ENCODE assay signal across 18 cellular contexts in genomic region chr16:50724237-50724747, GRCh38. TPM values are rescaled to one million over a fixed set of nuclear protein-coding genes. Genes with fewer than 3 reads are reported as not detected.
DNase-seq lines count a peak whose midpoint lies in the region; ATAC-seq and TF ChIP-seq lines count a peak whose summit lies in the region.
"Had no signal": no experiment of that assay in that cellular context is flagged by ENCODE, and none has a peak within 500 bp of the region (broad histone marks: within the 10 kb centered on the region; RNA-seq: fewer than 3 reads in every experiment).

No MANE protein-coding gene starts in this region.

- H3K27ac ChIP-seq in HEK293 (ENCODE audit: extremely low read depth, low read depth, low read length) = no peak overlapping the region
- H3K27ac ChIP-seq in naive thymus-derived CD4-positive, alpha-beta T cell (ENCODE audit: low read depth, low read length) = no peak overlapping the region
- H3K27ac ChIP-seq: gastroesophageal sphincter, thyroid gland had no signal

- DNase-seq in activated CD4-positive, alpha-beta T cell treated with anti-CD3 and anti-CD28 coated beads for 36 hours = no peak
- DNase-seq in activated CD4-positive, alpha-beta T cell treated with anti-CD3 and anti-CD28 coated beads, Interleukin-2, amount 50 U/mL, for 1 hour = no peak
- DNase-seq in activated naive CD8-positive, alpha-beta T cell treated with anti-CD3 and anti-CD28 coated beads, Interleukin-2, amount 50 U/mL, for 24 hours = no peak
- peak in 1 of 9 donors; percentile 12 for DNase-seq in naive thymus-derived CD4-positive, alpha-beta T cell
- no peak for DNase-seq in GDM1 (lab: John Stamatoyannopoulos, UW)
- DNase-seq in iPS-NIHi11 (ENCODE audit: low spot score) = no peak
- DNase-seq: activated CD4-positive, alpha-beta T cell treated with anti-CD3 and anti-CD28 coated beads for 48 hours; NCI-H187; NCI-H446 treated with DMSO at 0.1 percent for 48 hours; nucleus accumbens; retina; thyroid gland had no signal

- peaks cover 13% of the 10 kb centered on the region for H3K9me3 Mint-ChIP-seq in activated CD4-positive, alpha-beta T cell treated with anti-CD3 and anti-CD28 coated beads for 36 hours (ENCODE audit: low read depth)
- H3K9me3 Mint-ChIP-seq in activated naive CD8-positive, alpha-beta T cell treated with anti-CD3 and anti-CD28 coated beads, Interleukin-2, amount 50 U/mL, for 24 hours = peaks cover 6% of the 10 kb centered on the region
- H3K9me3 Mint-ChIP-seq in naive thymus-derived CD4-positive, alpha-beta T cell = peaks cover 5 to 21% (median 9%) of the 10 kb centered on the region in 11 donors
- H3K9me3 Mint-ChIP-seq: activated naive CD4-positive, alpha-beta T cell treated with anti-CD3 and anti-CD28 coated beads, Interleukin-2, amount 50 U/mL, for 24 hours had no signal

- no peaks in the 10 kb centered on the region for H3K27me3 ChIP-seq in naive thymus-derived CD4-positive, alpha-beta T cell (ENCODE audit: control insufficient read depth in 2 of 2, insufficient read depth in 2 of 2, low read length in 2 of 2)
- H3K27me3 ChIP-seq: gastroesophageal sphincter, thyroid gland had no signal

- H3K4me1 ChIP-seq in HEK293 (ENCODE audit: control insufficient read depth, insufficient read depth, low read length) = no peaks in the 10 kb centered on the region
- peaks cover 16 to 22% of the 10 kb centered on the region in 2 donors for H3K4me1 ChIP-seq in naive thymus-derived CD4-positive, alpha-beta T cell (ENCODE audit: control insufficient read depth in 2 of 2, insufficient read depth in 2 of 2, low read length in 2 of 2)
- H3K4me1 ChIP-seq: gastroesophageal sphincter, thyroid gland had no signal

- peaks cover 27% of the 10 kb centered on the region for H3K36me3 Mint-ChIP-seq in activated CD4-positive, alpha-beta T cell treated with anti-CD3 and anti-CD28 coated beads for 36 hours (ENCODE audit: low read depth)
- H3K36me3 Mint-ChIP-seq in activated naive CD8-positive, alpha-beta T cell treated with anti-CD3 and anti-CD28 coated beads, Interleukin-2, amount 50 U/mL, for 24 hours (ENCODE audit: low read depth) = peaks cover 15% of the 10 kb centered on the region
- peaks cover 4 to 64% (median 10%) of the 10 kb centered on the region in 5 donors for H3K36me3 Mint-ChIP-seq in naive thymus-derived CD4-positive, alpha-beta T cell
- H3K36me3 Mint-ChIP-seq: brain had no signal

- intact Hi-C loops in activated CD4-positive, alpha-beta T cell treated with anti-CD3 and anti-CD28 coated beads for 36 hours (cut with DNase I, micrococcal nuclease) = no loop called here
- intact Hi-C loops in naive thymus-derived CD4-positive, alpha-beta T cell (cut with micrococcal nuclease) = no loop called here

- no peaks in the 10 kb centered on the region for H3K27me3 Mint-ChIP-seq in activated CD4-positive, alpha-beta T cell treated with anti-CD3 and anti-CD28 coated beads for 36 hours
- no peaks in the 10 kb centered on the region for H3K27me3 Mint-ChIP-seq in activated naive CD8-positive, alpha-beta T cell treated with anti-CD3 and anti-CD28 coated beads, Interleukin-2, amount 50 U/mL, for 24 hours
- H3K27me3 Mint-ChIP-seq in naive thymus-derived CD4-positive, alpha-beta T cell = no peaks in the 10 kb centered on the region
- H3K27me3 Mint-ChIP-seq: activated naive CD4-positive, alpha-beta T cell treated with anti-CD3 and anti-CD28 coated beads, Interleukin-2, amount 50 U/mL, for 24 hours; CD4-positive, CD25-positive, alpha-beta regulatory T cell had no signal

- no peak overlapping the region for H3K4me3 Mint-ChIP-seq in activated CD4-positive, alpha-beta T cell treated with anti-CD3 and anti-CD28 coated beads for 36 hours
- H3K4me3 Mint-ChIP-seq in activated naive CD8-positive, alpha-beta T cell treated with anti-CD3 and anti-CD28 coated beads, Interleukin-2, amount 50 U/mL, for 24 hours = no peak overlapping the region
- H3K4me3 Mint-ChIP-seq in naive thymus-derived CD4-positive, alpha-beta T cell = no peak overlapping the region
- H3K4me3 Mint-ChIP-seq: activated naive CD4-positive, alpha-beta T cell treated with anti-CD3 and anti-CD28 coated beads, Interleukin-2, amount 50 U/mL, for 24 hours; brain; CD4-positive, CD25-positive, alpha-beta regulatory T cell had no signal

- peak; percentile 67 for ATAC-seq in activated CD4-positive, alpha-beta T cell treated with anti-CD3 and anti-CD28 coated beads for 36 hours
- peak; percentile 39 for ATAC-seq in activated naive CD8-positive, alpha-beta T cell treated with anti-CD3 and anti-CD28 coated beads, Interleukin-2, amount 50 U/mL, for 24 hours
- peak; percentile 60 for ATAC-seq in naive thymus-derived CD4-positive, alpha-beta T cell
- ATAC-seq in GM19023 (IDR thresholded peaks at IDR 0.05; ENCODE audit: unreplicated experiment) = no peak
- ATAC-seq: gastroesophageal sphincter had no signal

- POLR2A ChIA-PET in activated CD4-positive, alpha-beta T cell treated with anti-CD3 and anti-CD28 coated beads for 36 hours (lab: Charles Lee) = no interaction called here
- POLR2A ChIA-PET in HEK293 (lab: Yijun Ruan, JAX) = no interaction called here
- POLR2A ChIA-PET in naive thymus-derived CD4-positive, alpha-beta T cell (lab: Charles Lee) = interaction anchor here (1.3 to 1.6 kb wide), 2 partner anchors 11 to 43 kb away, joined by 3 read pairs; partner anchors contain the start of gene SNX20

- no peaks in the 10 kb centered on the region for H3K36me3 ChIP-seq in HEK293 (ENCODE audit: control insufficient read depth in 2 of 2, insufficient read depth in 1 of 2, low read length in 2 of 2)
- no peaks in the 10 kb centered on the region for H3K36me3 ChIP-seq in naive thymus-derived CD4-positive, alpha-beta T cell (ENCODE audit: control insufficient read depth in 2 of 3, insufficient read depth in 3 of 3, low read length in 3 of 3)
- H3K36me3 ChIP-seq: thyroid gland had no signal

- H3K4me3 ChIP-seq in HEK293 (ENCODE audit: low read depth, low read length) = no peak overlapping the region
- no peak overlapping the region for H3K4me3 ChIP-seq in naive thymus-derived CD4-positive, alpha-beta T cell (ENCODE audit: low read length)
- H3K4me3 ChIP-seq: gastroesophageal sphincter, thyroid gland had no signal

- H3K9me3 ChIP-seq in HEK293 (ENCODE audit: control insufficient read depth, insufficient read depth, low read depth, low read length) = no peaks in the 10 kb centered on the region
- peaks cover 0 to 16% (median 0%) of the 10 kb centered on the region in 3 experiments for H3K9me3 ChIP-seq in naive thymus-derived CD4-positive, alpha-beta T cell (ENCODE audit: control insufficient read depth in 2 of 3, low read length in 3 of 3)
- H3K9me3 ChIP-seq: gastroesophageal sphincter, thyroid gland had no signal

- no peak for TF ChIP-seq CTCF in HEK293 (tag by site-specific recombination; IDR thresholded peaks at IDR 0.05)

- peak overlapping the region; percentile 37 for H3K27ac Mint-ChIP-seq in activated CD4-positive, alpha-beta T cell treated with anti-CD3 and anti-CD28 coated beads for 36 hours
- H3K27ac Mint-ChIP-seq in activated naive CD8-positive, alpha-beta T cell treated with anti-CD3 and anti-CD28 coated beads, Interleukin-2, amount 50 U/mL, for 24 hours = no peak overlapping the region
- H3K27ac Mint-ChIP-seq in naive thymus-derived CD4-positive, alpha-beta T cell = peak overlapping the region in 5 of 9 donors; percentile 15 to 48 (median 46)
- H3K27ac Mint-ChIP-seq: activated naive CD4-positive, alpha-beta T cell treated with anti-CD3 and anti-CD28 coated beads, Interleukin-2, amount 50 U/mL, for 24 hours; brain had no signal

- H3K4me1 Mint-ChIP-seq in activated CD4-positive, alpha-beta T cell treated with anti-CD3 and anti-CD28 coated beads for 36 hours = peaks cover 26% of the 10 kb centered on the region
- H3K4me1 Mint-ChIP-seq in activated naive CD8-positive, alpha-beta T cell treated with anti-CD3 and anti-CD28 coated beads, Interleukin-2, amount 50 U/mL, for 24 hours = peaks cover 29% of the 10 kb centered on the region
- peaks cover 17 to 39% (median 25%) of the 10 kb centered on the region in 7 donors for H3K4me1 Mint-ChIP-seq in naive thymus-derived CD4-positive, alpha-beta T cell
- H3K4me1 Mint-ChIP-seq: brain had no signal

- CTCF ChIA-PET in activated CD4-positive, alpha-beta T cell treated with anti-CD3 and anti-CD28 coated beads for 36 hours (lab: Charles Lee) = interaction anchor here (0.7 to 1.2 kb wide), 5 partner anchors 8 to 82 kb away, joined by 3 to 4 read pairs (median 3); no protein-coding TSS in a partner anchor
- CTCF ChIA-PET in HEK293 (lab: Yijun Ruan, JAX) = interaction anchor here (0.8 to 1.9 kb wide), 2 partner anchors 59 to 81 kb away, joined by 3 to 5 read pairs; no protein-coding TSS in a partner anchor
- CTCF ChIA-PET in naive thymus-derived CD4-positive, alpha-beta T cell (lab: Charles Lee) = interaction anchor here (0.8 to 2.2 kb wide), 2 partner anchors 17 to 43 kb away, joined by 3 to 4 read pairs; partner anchors contain the start of genes CYLD and SNX20

TF ChIP-seq in HEK293, 187 proteins besides CTCF, POLR2A, EP300 and RAD21:
- peak; percentile 97 for TF ChIP-seq ZNF549 (tag by site-specific recombination; IDR thresholded peaks at IDR 0.05)
- no peak for TF ChIP-seq ZNF404 (tag by site-specific recombination; IDR thresholded peaks at IDR 0.05)
- no peak for TF ChIP-seq SP7 (tag by site-specific recombination; IDR thresholded peaks at IDR 0.05)

RNA-seq across cellular contexts. Expression of gene CYLD, which starts 17.6 kb away (rescaled TPM):
- total RNA-seq in activated CD4-positive, alpha-beta T cell treated with anti-CD3 and anti-CD28 coated beads for 36 hours = 10 to 100 TPM; 72.4 to 92.8 TPM
- total RNA-seq in naive thymus-derived CD4-positive, alpha-beta T cell = 100 to 1,000 TPM; 259 to 393 (median 336) TPM
- 100 to 1,000 TPM; 170 to 224 TPM for polyA plus RNA-seq in naive thymus-derived CD4-positive, alpha-beta T cell

RNA-seq across cellular contexts. Expression of gene NOD2, which starts 30.9 kb away (rescaled TPM):
- total RNA-seq in activated CD4-positive, alpha-beta T cell treated with anti-CD3 and anti-CD28 coated beads for 36 hours = 1 to 10 TPM; 6.6 to 9.3 TPM
- 10 to 100 TPM in 2 of 5 experiments, 1 to 10 TPM in 1, under 1 TPM in 2; 0.49 to 40.5 (median 4.8) TPM for total RNA-seq in naive thymus-derived CD4-positive, alpha-beta T cell
- under 1 TPM; 0.06 TPM for polyA plus RNA-seq in naive thymus-derived CD4-positive, alpha-beta T cell

RNA-seq across cellular contexts. Expression of gene SNX20, which starts 43.2 kb away (rescaled TPM):
- 10 to 100 TPM; 43.3 to 48.9 TPM for total RNA-seq in activated CD4-positive, alpha-beta T cell treated with anti-CD3 and anti-CD28 coated beads for 36 hours
- total RNA-seq in naive thymus-derived CD4-positive, alpha-beta T cell = 10 to 100 TPM; 32.4 to 94.9 (median 70.8) TPM
- 10 to 100 TPM; 62.6 to 96.1 TPM for polyA plus RNA-seq in naive thymus-derived CD4-positive, alpha-beta T cell
